In genomic region chr3:169298247-169298992, GRCh38 we compare ENCODE assay signal across 20 cellular contexts.
DNase-seq lines count a peak whose midpoint lies in the region; ATAC-seq and TF ChIP-seq lines count a peak whose summit lies in the region.
"Had no signal": no experiment of that assay in that cellular context is flagged by ENCODE, and none has a peak within 500 bp of the region (broad histone marks: within the 10 kb centered on the region; RNA-seq: fewer than 3 reads in every experiment).

No MANE protein-coding gene starts in this region.

- H3K36me3 ChIP-seq in left ventricle myocardium inferior (no peaks in the 10 kb centered on the region), colonic mucosa (no peaks in the 10 kb centered on the region), mucosa of rectum (ENCODE audit: control insufficient read depth in 2 of 2, insufficient read depth in 2 of 2, low read length in 2 of 2) (no peaks in the 10 kb centered on the region)
- H3K36me3 ChIP-seq: SJSA1 had no signal

- CTCF ChIA-PET in activated CD4-positive, alpha-beta memory T cell treated with anti-CD3 and anti-CD28 coated beads for 36 hours (lab: Charles Lee), result no interaction called here

- no peaks in the 10 kb centered on the region for H3K27me3 ChIP-seq in left ventricle myocardium inferior (ENCODE audit: low read depth)
- H3K27me3 ChIP-seq in right cardiac atrium (ENCODE audit: control insufficient read depth, insufficient read depth), result no peaks in the 10 kb centered on the region
- H3K27me3 ChIP-seq in colonic mucosa, result no peaks in the 10 kb centered on the region
- no peaks in the 10 kb centered on the region for H3K27me3 ChIP-seq in mucosa of rectum (ENCODE audit: control insufficient read depth in 2 of 2, insufficient read depth in 2 of 2, low read length in 2 of 2)
- H3K27me3 ChIP-seq: SJSA1 had no signal

- no peak overlapping the region for H3K4me3 Mint-ChIP-seq in activated CD4-positive, alpha-beta memory T cell treated with anti-CD3 and anti-CD28 coated beads for 36 hours
- H3K4me3 Mint-ChIP-seq: CD4-positive, alpha-beta T cell had no signal

- POLR2A ChIA-PET in activated CD4-positive, alpha-beta memory T cell treated with anti-CD3 and anti-CD28 coated beads for 36 hours (lab: Charles Lee), result no interaction called here

- H3K4me1 ChIP-seq in left ventricle myocardium inferior (peaks cover 12% of the 10 kb centered on the region), right cardiac atrium (ENCODE audit: control insufficient read depth, insufficient read depth, low read length) (no peaks in the 10 kb centered on the region), colonic mucosa (no peaks in the 10 kb centered on the region), mucosa of rectum (ENCODE audit: control insufficient read depth in 2 of 2, insufficient read depth in 2 of 2, low read length in 2 of 2) (peaks cover 13 to 26% of the 10 kb centered on the region in 2 donors)
- H3K4me1 ChIP-seq: Caco-2, SJSA1 had no signal

- H3K27ac Mint-ChIP-seq in activated CD4-positive, alpha-beta memory T cell treated with anti-CD3 and anti-CD28 coated beads for 36 hours, result no peak overlapping the region
- H3K27ac Mint-ChIP-seq: CD4-positive, alpha-beta T cell had no signal

- 82% methylated on average over 6 of the region's 6 CpGs for WGBS in right cardiac atrium

- no peaks in the 10 kb centered on the region for H3K36me3 Mint-ChIP-seq in activated CD4-positive, alpha-beta memory T cell treated with anti-CD3 and anti-CD28 coated beads for 36 hours

- H3K9ac ChIP-seq in colonic mucosa (ENCODE audit: low read depth in 2 of 2, low read length in 2 of 2) (peak overlapping the region in 1 of 2 donors; percentile 26), mucosa of rectum (ENCODE audit: low read depth in 1 of 2, low read length in 2 of 2) (peak overlapping the region; percentile 5 to 42)
- H3K9ac ChIP-seq: KMS-11 had no signal

- peaks cover 1% of the 10 kb centered on the region for H3K27me3 Mint-ChIP-seq in activated CD4-positive, alpha-beta memory T cell treated with anti-CD3 and anti-CD28 coated beads for 36 hours

- H3K9me3 Mint-ChIP-seq in activated CD4-positive, alpha-beta memory T cell treated with anti-CD3 and anti-CD28 coated beads for 36 hours, result no peaks in the 10 kb centered on the region
- H3K9me3 Mint-ChIP-seq: CD4-positive, alpha-beta T cell had no signal

- no peak for ATAC-seq in right cardiac atrium
- ATAC-seq in HG03280 (IDR thresholded peaks at IDR 0.05; ENCODE audit: unreplicated experiment), result no peak
- ATAC-seq: GM12878, HepG2, PC-3 had no signal

- H3K4me1 Mint-ChIP-seq in activated CD4-positive, alpha-beta memory T cell treated with anti-CD3 and anti-CD28 coated beads for 36 hours (ENCODE audit: low read depth), result no peaks in the 10 kb centered on the region

- no peak overlapping the region for H3K4me3 ChIP-seq in left ventricle myocardium inferior
- H3K4me3 ChIP-seq in right cardiac atrium (ENCODE audit: low read length), result no peak overlapping the region
- no peak overlapping the region for H3K4me3 ChIP-seq in colonic mucosa
- H3K4me3 ChIP-seq in mucosa of rectum (ENCODE audit: low read length in 2 of 2), result no peak overlapping the region
- H3K4me3 ChIP-seq: GM12878, SJSA1 had no signal

- peak overlapping the region; percentile 66 for H3K27ac ChIP-seq in left ventricle myocardium inferior (replicated peaks)
- H3K27ac ChIP-seq in right cardiac atrium (ENCODE audit: low read length), result no peak overlapping the region
- peak overlapping the region; percentile 62 for H3K27ac ChIP-seq in colonic mucosa
- peak overlapping the region; percentile 73 to 83 for H3K27ac ChIP-seq in mucosa of rectum (ENCODE audit: low read depth in 2 of 2, low read length in 2 of 2)
- H3K27ac ChIP-seq: KMS-11, SJSA1 had no signal

- H3K9me3 ChIP-seq in left ventricle myocardium inferior (replicated peaks) (no peaks in the 10 kb centered on the region), right cardiac atrium (ENCODE audit: control insufficient read depth, low read length) (no peaks in the 10 kb centered on the region), colonic mucosa (no peaks in the 10 kb centered on the region), mucosa of rectum (ENCODE audit: control insufficient read depth in 2 of 2, low read length in 2 of 2) (no peaks in the 10 kb centered on the region)
- H3K9me3 ChIP-seq: Caco-2, SJSA1 had no signal

- no peak for TF ChIP-seq CTCF in left ventricle myocardium inferior (IDR thresholded peaks at IDR 0.05; ENCODE audit: borderline replicate concordance)
- TF ChIP-seq CTCF in colonic mucosa (IDR thresholded peaks at IDR 0.05), result no peak

- intact Hi-C loops in left ventricle myocardium inferior (cut with micrococcal nuclease), result no loop called here
- intact Hi-C loops in right cardiac atrium (cut with DNase I), result no loop called here
- intact Hi-C loops in colonic mucosa (cut with DNase I), result loop anchor here (10.0 kb wide), 1 partner anchor 366 kb away; the partner anchor contains the start of gene MECOM
- intact Hi-C loops in activated CD4-positive, alpha-beta memory T cell treated with anti-CD3 and anti-CD28 coated beads for 36 hours (cut with micrococcal nuclease), result loop anchor here (5.0 kb wide), 1 partner anchor 444 kb away; no protein-coding TSS in a partner anchor

- DNase-seq in left ventricle myocardium inferior (no peak), right cardiac atrium (no peak), colonic mucosa (peak; percentile 34), HK-2 (ENCODE audit: unreplicated experiment) (no peak)
- no peak for DNase-seq in stimulated activated naive CD4-positive, alpha-beta T cell (lab: John Stamatoyannopoulos, UW)
- DNase-seq in activated CD4-positive, alpha-beta memory T cell treated with anti-CD3 and anti-CD28 coated beads for 36 hours, result no peak
- DNase-seq: Caco-2; CD4-positive, alpha-beta T cell; DMS153; MV-4-11; NCI-H1417; NCI-H187; NCI-H2227 treated with DMSO at 0.1 percent for 48 hours; PC-3 had no signal

Comparison
In these comparisons a context has a peak if more than half of its experiments do, and no peak if none do; other contexts are left out.
1. intact Hi-C loops: an anchor here in colonic mucosa (10.0 kb wide) and activated CD4-positive, alpha-beta memory T cell treated with anti-CD3 and anti-CD28 coated beads for 36 hours (5.0 kb wide); none called in left ventricle myocardium inferior and right cardiac atrium.